ENCODE assay signal across 8 cellular contexts in the genomic region with DNA sequence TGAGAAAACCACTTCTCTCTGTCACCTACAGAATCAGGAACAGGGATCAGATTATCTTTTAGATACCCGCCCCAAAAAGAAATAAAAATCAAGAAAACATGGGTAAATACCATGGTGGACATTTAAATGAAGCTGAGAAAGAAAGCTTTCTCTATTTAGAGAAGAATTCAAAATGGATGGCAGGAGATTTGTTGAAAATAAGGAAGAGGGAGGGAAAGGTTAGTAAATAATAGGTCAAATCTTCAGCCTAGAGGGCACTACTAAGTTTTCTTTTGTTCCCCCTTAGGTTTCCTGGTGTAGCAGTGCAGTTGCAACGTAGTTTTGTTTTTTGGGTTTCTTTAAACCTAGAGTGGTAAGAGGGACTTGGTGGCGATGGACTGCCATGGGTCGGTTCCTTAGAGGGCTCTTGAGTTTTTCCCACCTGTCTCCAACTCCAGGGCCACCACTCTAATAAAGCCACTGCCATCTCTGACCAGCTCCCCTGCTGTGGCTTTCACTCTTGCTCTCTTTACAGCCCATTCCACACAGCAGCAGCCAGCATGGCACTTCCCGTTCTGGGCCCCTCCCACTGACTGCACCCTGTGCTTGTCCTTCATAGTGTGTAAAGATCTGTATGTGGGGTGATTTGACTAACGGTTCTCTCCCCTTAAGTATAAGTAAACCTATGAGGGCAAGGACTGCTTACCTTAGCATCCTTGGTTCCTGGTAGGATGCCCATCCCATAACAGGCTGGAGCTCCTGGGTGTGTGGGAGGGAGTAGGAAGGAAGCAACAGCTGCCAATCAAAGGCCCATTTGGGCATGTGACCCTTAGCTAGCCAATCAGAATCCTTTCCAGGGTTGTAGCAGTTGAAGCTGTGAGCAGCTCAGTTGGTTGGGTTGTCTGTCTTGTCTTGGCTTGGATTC.
DNase-seq lines count a peak whose midpoint lies in the region; ATAC-seq lines count a peak whose summit lies in the region.

No MANE protein-coding gene starts in this region.

- DNase-seq in NCI-H82 (lab: John Stamatoyannopoulos, UW) (peak; percentile 5), NCI-H82 treated with DMSO at 0.1 percent for 48 hours (lab: John Stamatoyannopoulos, UW; ENCODE audit: unreplicated experiment) (no peak), M059J (ENCODE audit: low read depth) (peak; percentile 60), left lobe of liver (ENCODE audit: low spot score) (no peak), HuH-7 (ENCODE audit: low spot score) (no peak), HuH-7.5 (ENCODE audit: low spot score) (no peak)
- DNase-seq in activated CD8-positive, alpha-beta memory T cell treated with anti-CD3 and anti-CD28 coated beads, Interleukin-2, amount 50 U/mL, for 4 hours = peak; percentile 25

- ATAC-seq in HG02571 (IDR thresholded peaks at IDR 0.05; ENCODE audit: unreplicated experiment) (peak; percentile 83), left lobe of liver (peak; percentile 59)

Comparison
In these comparisons a context has a peak if more than half of its experiments do, and no peak if none do; other contexts are left out.
1. DNase-seq: peak in NCI-H82 (single experiment), M059J (single experiment) and activated CD8-positive, alpha-beta memory T cell treated with anti-CD3 and anti-CD28 coated beads, Interleukin-2, amount 50 U/mL, for 4 hours (single experiment); none in NCI-H82 treated with DMSO at 0.1 percent for 48 hours (single experiment), left lobe of liver (single experiment), HuH-7 (single experiment) and HuH-7.5 (single experiment).